ENCODE assay signal across 11 cellular contexts in genomic region chr4:77927991-77928925, GRCh38.
DNase-seq lines count a peak whose midpoint lies in the region; ATAC-seq and TF ChIP-seq lines count a peak whose summit lies in the region.
"Had no signal": no experiment of that assay in that cellular context is flagged by ENCODE, and none has a peak within 500 bp of the region (broad histone marks: within the 10 kb centered on the region; RNA-seq: fewer than 3 reads in every experiment).

No MANE protein-coding gene starts in this region.

- H3K4me1 ChIP-seq in ovary (ENCODE audit: insufficient read depth) (no peaks in the 10 kb centered on the region), suprapubic skin (peaks cover 16% of the 10 kb centered on the region)

- intact Hi-C loops in ovary (cut with DNase I) (no loop called here), posterior vena cava (cut with DNase I) (no loop called here)

- TF ChIP-seq CTCF in cardiac fibroblast (IDR thresholded peaks at IDR 0.05; ENCODE audit: low read depth, low read length) (no peak), ovary (IDR thresholded peaks at IDR 0.05) (no peak), suprapubic skin (IDR thresholded peaks at IDR 0.05) (no peak)

- no peaks in the 10 kb centered on the region for H3K27me3 ChIP-seq in ovary
- H3K27me3 ChIP-seq in suprapubic skin, result no peaks in the 10 kb centered on the region
- H3K27me3 ChIP-seq: heart right ventricle had no signal

- peak; percentile 94 for DNase-seq in DMS79 treated with DMSO at 0.1 percent for 48 hours (lab: John Stamatoyannopoulos, UW)
- peak; percentile 45 for DNase-seq in NCI-H1436 (lab: John Stamatoyannopoulos, UW)
- peak; percentile 58 to 63 for DNase-seq in cardiac fibroblast (ENCODE audit: low read depth in 2 of 2)
- peak; percentile 41 to 86 for DNase-seq in lung microvascular endothelial cell (ENCODE audit: low read depth in 2 of 2)
- no peak for DNase-seq in ovary
- DNase-seq in posterior vena cava (ENCODE audit: low spot score), result no peak
- DNase-seq in suprapubic skin (ENCODE audit: low spot score in 2 of 2), result no peak
- DNase-seq: activated CD8-positive, alpha-beta memory T cell treated with anti-CD3 and anti-CD28 coated beads, Interleukin-2, amount 50 U/mL, for 4 hours; heart right ventricle; stimulated activated naive CD8-positive, alpha-beta T cell treated with anti-CD3 and anti-CD28 coated beads, Interleukin-15, Interleukin-2, amounts not matched to agents 100 U/mL and 50 U/mL, for 24 hours had no signal

- TF ChIP-seq POLR2A in ovary (IDR thresholded peaks at IDR 0.05) (no peak), suprapubic skin (IDR thresholded peaks at IDR 0.05) (no peak)

- ATAC-seq in GM18517 (IDR thresholded peaks at IDR 0.05; ENCODE audit: unreplicated experiment), result no peak
- ATAC-seq: stimulated activated naive CD8-positive, alpha-beta T cell treated with anti-CD3 and anti-CD28 coated beads, Interleukin-15, Interleukin-2, amounts not matched to agents 100 U/mL and 50 U/mL, for 24 hours had no signal

- H3K4me3 ChIP-seq in cardiac fibroblast (replicated peaks in 1 of 2; ENCODE audit: low read depth in 2 of 2, low read length in 2 of 2) (no peak overlapping the region), ovary (no peak overlapping the region), suprapubic skin (no peak overlapping the region)
- H3K4me3 ChIP-seq: heart right ventricle had no signal

- H3K27ac ChIP-seq in ovary (no peak overlapping the region), suprapubic skin (no peak overlapping the region)

- H3K36me3 ChIP-seq in ovary (no peaks in the 10 kb centered on the region), suprapubic skin (peaks cover 21% of the 10 kb centered on the region)

- TF ChIP-seq EP300 in ovary (IDR thresholded peaks at IDR 0.05) (no peak), suprapubic skin (IDR thresholded peaks at IDR 0.05) (no peak)

- 77 to 88% (median 77%) methylated on average over 1 of the region's 1 CpG for WGBS in ovary, 3 donors
- WGBS in suprapubic skin, result 36% methylated on average over 1 of the region's 1 CpG

- no peaks in the 10 kb centered on the region for H3K9me3 ChIP-seq in ovary
- H3K9me3 ChIP-seq in suprapubic skin, result no peaks in the 10 kb centered on the region

Comparison
In these comparisons a context has a peak if more than half of its experiments do, and no peak if none do; other contexts are left out.
1. DNase-seq: peak in DMS79 treated with DMSO at 0.1 percent for 48 hours (single experiment), NCI-H1436 (single experiment), cardiac fibroblast (2 of 2) and lung microvascular endothelial cell (2 of 2); none in ovary (0 of 5), posterior vena cava (single experiment) and suprapubic skin (0 of 2).